In genomic region chr14:94369766-94370523, GRCh38 we compare ENCODE assay signal across 23 cellular contexts. TPM values are rescaled to one million over a fixed set of nuclear protein-coding genes. Genes with fewer than 3 reads are reported as not detected.
"Had no signal": no experiment of that assay in that cellular context is flagged by ENCODE, and none has a peak within 500 bp of the region (broad histone marks: within the 10 kb centered on the region; RNA-seq: fewer than 3 reads in every experiment).

No MANE protein-coding gene starts in this region.

RNA-seq across cellular contexts. Expression of gene SERPINA2, which starts 3.4 kb away (rescaled TPM):
- total RNA-seq: glomerular endothelial cell, heart right ventricle, hepatocyte, left colon, left ventricle myocardium inferior, lower leg skin, mammary epithelial cell, mesothelial cell of epicardium, natural killer cell, omental fat pad, ovary, prostate gland, right cardiac atrium, sciatic nerve, spleen, testis, thyroid gland, ureter, uterus had no signal
- polyA plus RNA-seq: heart right ventricle, hepatocyte, keratinocyte, mammary epithelial cell, neural cell, ovary, right cardiac atrium, small intestine, spleen had no signal

RNA-seq across cellular contexts. Expression of gene SERPINA1, which starts 18.5 kb away (rescaled TPM):
- polyA plus RNA-seq: neural cell had no signal

RNA-seq across cellular contexts. Expression of gene SERPINA6, which starts 46.8 kb away (rescaled TPM):
- total RNA-seq: glomerular endothelial cell, heart right ventricle, left ventricle myocardium inferior, lower leg skin, mammary epithelial cell, mesothelial cell of epicardium, mononuclear cell, natural killer cell, prostate gland, right cardiac atrium, sciatic nerve, spleen, testis, thyroid gland, ureter had no signal
- polyA plus RNA-seq: heart right ventricle, keratinocyte, neural cell, right cardiac atrium, spleen had no signal
